1 cellular context compared by ENCODE assay signal in the genomic region with DNA sequence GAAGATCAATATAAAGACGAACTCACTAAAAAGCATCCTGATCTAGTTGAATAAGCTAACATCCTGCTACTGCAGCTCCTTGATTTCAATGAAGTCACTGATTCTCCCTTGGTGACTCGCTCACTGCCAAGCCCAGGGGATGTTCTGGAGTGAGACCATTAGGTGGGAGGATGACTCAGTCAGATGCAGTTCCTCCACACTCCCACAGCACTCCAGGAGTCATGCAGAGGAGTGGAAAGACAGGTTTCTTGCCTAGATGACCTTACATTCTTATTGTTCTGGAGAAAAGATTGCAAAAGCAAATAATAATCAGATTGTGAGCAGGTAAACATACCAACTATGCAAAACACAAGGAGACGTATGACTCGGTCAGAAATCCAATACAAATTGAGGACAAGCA.
TF ChIP-seq lines count a peak whose summit lies in the region.

No MANE protein-coding gene starts in this region.

TF ChIP-seq in H1, 55 proteins besides CTCF, POLR2A, EP300 and RAD21:
- TF ChIP-seq SIN3A (conservative IDR thresholded peaks at IDR 0.05 in 1 of 2, IDR thresholded peaks at IDR 0.05 in 1 of 2; ENCODE audit: low read depth in 1 of 2, low read length in 2 of 2) (no peak), JUND (IDR thresholded peaks at IDR 0.05; ENCODE audit: low read length) (0 out of 2 replicates have a peak, but pooled peaks have one; percentile 47)
